13 cellular contexts compared by ENCODE assay signal in genomic region chr9:133920471-133920870, GRCh38.
DNase-seq lines count a peak whose midpoint lies in the region; ATAC-seq and TF ChIP-seq lines count a peak whose summit lies in the region.
"Had no signal": no experiment of that assay in that cellular context is flagged by ENCODE, and none has a peak within 500 bp of the region (broad histone marks: within the 10 kb centered on the region; RNA-seq: fewer than 3 reads in every experiment).

No MANE protein-coding gene starts in this region.

- H3K27ac Mint-ChIP-seq in WTC11 (no peak overlapping the region), neural progenitor cell (no peak overlapping the region), endothelial cell (ENCODE audit: unreplicated experiment) (no peak overlapping the region)
- H3K27ac Mint-ChIP-seq: CD8-positive, alpha-beta memory T cell had no signal

- H3F3A ChIP-seq in neural progenitor cell (ENCODE audit: low read depth): peaks cover 26% of the 10 kb centered on the region

- H3K27me3 Mint-ChIP-seq in WTC11 (ENCODE audit: low read depth) (no peaks in the 10 kb centered on the region), neural progenitor cell (ENCODE audit: insufficient read depth, low read depth) (peaks cover 5% of the 10 kb centered on the region), endothelial cell (ENCODE audit: unreplicated experiment) (peaks cover 6% of the 10 kb centered on the region)

- no peaks in the 10 kb centered on the region for H3K27me3 ChIP-seq in BLaER1 treated with 17β-estradiol and CSF1 and Interleukin-3, amounts not matched to agents 10 nM and 100 nM
- H3K27me3 ChIP-seq in neural progenitor cell: no peaks in the 10 kb centered on the region
- H3K27me3 ChIP-seq in upper lobe of right lung: no peaks in the 10 kb centered on the region
- no peaks in the 10 kb centered on the region for H3K27me3 ChIP-seq in HAP-1 (ENCODE audit: low read depth)
- H3K27me3 ChIP-seq: BE2C had no signal

- in situ Hi-C loops in HAP-1 (cut with MboI; ENCODE audit: low sequenced_read_pairs): no loop called here

- CTCF ChIA-PET in WTC11 (lab: Charles Lee): no interaction called here

- peak; percentile 32 for ATAC-seq in WTC11
- ATAC-seq in upper lobe of right lung: no peak
- ATAC-seq in HG03045 (IDR thresholded peaks at IDR 0.05; ENCODE audit: unreplicated experiment): no peak
- ATAC-seq: HepG2 had no signal

- DNase-seq in WTC11 (ENCODE audit: low spot score) (no peak), neural progenitor cell (ENCODE audit: low spot score) (no peak), upper lobe of right lung (no peak), HAP-1 (ENCODE audit: low spot score in 2 of 2) (no peak), endothelial cell (ENCODE audit: low spot score) (no peak)
- DNase-seq: BE2C; Caco-2; CD8-positive, alpha-beta memory T cell; DND-41; GDM1 had no signal

- POLR2A ChIA-PET in WTC11 (lab: Charles Lee): no interaction called here

- H3K36me3 ChIP-seq in BLaER1 treated with 17β-estradiol and CSF1 and Interleukin-3, amounts not matched to agents 10 nM and 100 nM: peaks cover 0 to 22% (median 8%) of the 10 kb centered on the region in 11 experiments; a peak in 12 of 22 replicates
- H3K36me3 ChIP-seq in neural progenitor cell (no peaks in the 10 kb centered on the region), upper lobe of right lung (no peaks in the 10 kb centered on the region), HAP-1 (replicated peaks) (no peaks in the 10 kb centered on the region)

- H3K4me3 Mint-ChIP-seq in WTC11 (no peak overlapping the region), neural progenitor cell (no peak overlapping the region), endothelial cell (ENCODE audit: unreplicated experiment) (no peak overlapping the region)
- H3K4me3 Mint-ChIP-seq: CD8-positive, alpha-beta memory T cell had no signal

- intact Hi-C loops in upper lobe of right lung (cut with DNase I): no loop called here

- TF ChIP-seq CTCF in WTC11 (IDR thresholded peaks at IDR 0.05): no peak
- no peak for TF ChIP-seq CTCF in neural progenitor cell (IDR thresholded peaks at IDR 0.05)
- no peak for TF ChIP-seq CTCF in upper lobe of right lung (IDR thresholded peaks at IDR 0.05)
- no peak for TF ChIP-seq CTCF in endothelial cell (IDR thresholded peaks at IDR 0.05; ENCODE audit: unreplicated experiment)

- peaks cover 68% of the 10 kb centered on the region for H3K79me2 ChIP-seq in neural progenitor cell (ENCODE audit: low read depth)

- peaks cover 18 to 79% (median 72%) of the 10 kb centered on the region in 10 experiments for H3K4me1 ChIP-seq in BLaER1 treated with 17β-estradiol and CSF1 and Interleukin-3, amounts not matched to agents 10 nM and 100 nM
- H3K4me1 ChIP-seq in neural progenitor cell (peaks cover 42% of the 10 kb centered on the region), upper lobe of right lung (peaks cover 4% of the 10 kb centered on the region), HAP-1 (no peaks in the 10 kb centered on the region)
- H3K4me1 ChIP-seq: Caco-2 had no signal

- no peak overlapping the region for H3K4me3 ChIP-seq in BLaER1 treated with 17β-estradiol and CSF1 and Interleukin-3, amounts not matched to agents 10 nM and 100 nM
- H3K4me3 ChIP-seq in neural progenitor cell (no peak overlapping the region), upper lobe of right lung (no peak overlapping the region), HAP-1 (no peak overlapping the region)

- H3K9me3 Mint-ChIP-seq in WTC11 (peaks cover 4% of the 10 kb centered on the region; the same call in 1 of the 2 replicates), neural progenitor cell (no peaks in the 10 kb centered on the region), endothelial cell (ENCODE audit: unreplicated experiment) (no peaks in the 10 kb centered on the region)
- H3K9me3 Mint-ChIP-seq: CD8-positive, alpha-beta memory T cell had no signal

- H3K9me3 ChIP-seq in BLaER1 treated with 17β-estradiol and CSF1 and Interleukin-3, amounts not matched to agents 10 nM and 100 nM (replicated peaks in 1 of 11): no peaks in the 10 kb centered on the region
- H3K9me3 ChIP-seq in neural progenitor cell (ENCODE audit: low read depth) (no peaks in the 10 kb centered on the region), upper lobe of right lung (no peaks in the 10 kb centered on the region), HAP-1 (no peaks in the 10 kb centered on the region)
- H3K9me3 ChIP-seq: BE2C, Caco-2 had no signal

- H2AFZ ChIP-seq in neural progenitor cell (replicated peaks): no peak overlapping the region

- H3K4me1 Mint-ChIP-seq in WTC11 (peaks cover 21% of the 10 kb centered on the region), neural progenitor cell (peaks cover 47% of the 10 kb centered on the region), endothelial cell (ENCODE audit: unreplicated experiment) (peaks cover 8% of the 10 kb centered on the region)

- H3K4me2 ChIP-seq in BLaER1 treated with 17β-estradiol and CSF1 and Interleukin-3, amounts not matched to agents 10 nM and 100 nM: peak overlapping the region in 9 of 11 experiments; percentile 74 to 92 (median 82); a peak in 9 of 22 replicates
- no peak overlapping the region for H3K4me2 ChIP-seq in neural progenitor cell

- no peak overlapping the region for H3K27ac ChIP-seq in BLaER1 treated with 17β-estradiol and CSF1 and Interleukin-3, amounts not matched to agents 10 nM and 100 nM
- H3K27ac ChIP-seq in neural progenitor cell (peak overlapping the region; percentile 46), upper lobe of right lung (peak overlapping the region; percentile 42)

- no peak overlapping the region; a peak in 1 of 22 replicates for H3K9ac ChIP-seq in BLaER1 treated with 17β-estradiol and CSF1 and Interleukin-3, amounts not matched to agents 10 nM and 100 nM
- no peak overlapping the region for H3K9ac ChIP-seq in neural progenitor cell

- peaks cover 0 to 80% (median 20%) of the 10 kb centered on the region in 11 experiments; a peak in 14 of 22 replicates for H4K20me1 ChIP-seq in BLaER1 treated with 17β-estradiol and CSF1 and Interleukin-3, amounts not matched to agents 10 nM and 100 nM
- H4K20me1 ChIP-seq in neural progenitor cell (ENCODE audit: low read depth): peaks cover 25% of the 10 kb centered on the region

- no peaks in the 10 kb centered on the region for H3K36me3 Mint-ChIP-seq in WTC11
- peaks cover 3% of the 10 kb centered on the region for H3K36me3 Mint-ChIP-seq in neural progenitor cell
- peaks cover 6% of the 10 kb centered on the region for H3K36me3 Mint-ChIP-seq in endothelial cell (ENCODE audit: low read depth, unreplicated experiment)
- H3K36me3 Mint-ChIP-seq: CD8-positive, alpha-beta memory T cell had no signal

TF ChIP-seq in WTC11, 78 proteins besides CTCF, POLR2A, EP300 and RAD21:
- TF ChIP-seq SOX15 (CRISPR knock-in tag; IDR thresholded peaks at IDR 0.05): no peak
- no peak for TF ChIP-seq ZNF532 (CRISPR knock-in tag; IDR thresholded peaks at IDR 0.05; ENCODE audit: borderline replicate concordance)
- no peak for TF ChIP-seq E2F5 (CRISPR knock-in tag; IDR thresholded peaks at IDR 0.05)

Comparison
In these comparisons a context has a peak if more than half of its experiments do, and no peak if none do; other contexts are left out.
1. H3K27ac ChIP-seq: peak in neural progenitor cell (single experiment) and upper lobe of right lung (single experiment); none in BLaER1 treated with 17β-estradiol and CSF1 and Interleukin-3, amounts not matched to agents 10 nM and 100 nM (0 of 11).